In the genomic region with DNA sequence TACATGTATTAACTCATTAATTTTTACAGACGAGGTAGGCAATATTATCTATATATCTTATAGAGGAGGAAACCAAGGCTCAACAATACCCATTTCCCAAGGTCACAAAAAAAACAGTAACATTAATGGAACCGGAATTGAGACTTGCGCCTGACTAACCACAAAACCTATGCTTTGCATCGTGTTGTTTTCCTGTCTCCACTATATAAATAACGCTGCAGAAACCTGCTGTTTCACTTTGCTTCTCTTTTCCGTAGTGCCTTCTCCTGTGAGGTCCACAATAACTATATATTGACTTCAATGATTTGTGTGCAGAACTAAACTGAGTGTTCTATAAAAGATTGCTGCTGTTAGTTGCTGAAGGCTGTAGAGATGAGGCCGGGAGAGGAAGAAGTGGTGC, we compare ENCODE assay signal across 10 cellular contexts.
DNase-seq lines count a peak whose midpoint lies in the region; ATAC-seq and TF ChIP-seq lines count a peak whose summit lies in the region.
"Had no signal": no experiment of that assay in that cellular context is flagged by ENCODE, and none has a peak within 500 bp of the region (broad histone marks: within the 10 kb centered on the region; RNA-seq: fewer than 3 reads in every experiment).

No MANE protein-coding gene starts in this region.

- POLR2A ChIA-PET in T-cell (lab: Charles Lee) = no interaction called here

- H3K27ac ChIP-seq in DOHH2 (ENCODE audit: low read depth, low read length) = peak overlapping the region; percentile 78
- no peak overlapping the region for H3K27ac ChIP-seq in neural progenitor cell

- H3K79me2 ChIP-seq in DOHH2 (ENCODE audit: control insufficient read depth, low read length) = no peaks in the 10 kb centered on the region
- no peaks in the 10 kb centered on the region for H3K79me2 ChIP-seq in neural progenitor cell (ENCODE audit: low read depth)

- H3K36me3 Mint-ChIP-seq in T-cell = peaks cover 36% of the 10 kb centered on the region
- H3K36me3 Mint-ChIP-seq in neural progenitor cell = no peaks in the 10 kb centered on the region

- peaks cover 20% of the 10 kb centered on the region for H3K9me3 ChIP-seq in DOHH2 (ENCODE audit: control insufficient read depth, insufficient read depth, low read length)
- no peaks in the 10 kb centered on the region for H3K9me3 ChIP-seq in neural progenitor cell (ENCODE audit: low read depth)

- peak overlapping the region; percentile 67 for H3K4me3 ChIP-seq in DOHH2 (ENCODE audit: low read length)
- no peak overlapping the region for H3K4me3 ChIP-seq in foreskin fibroblast (ENCODE audit: low read depth in 1 of 2, low read length in 2 of 2)
- H3K4me3 ChIP-seq in neural progenitor cell = no peak overlapping the region

- H3K4me1 ChIP-seq in DOHH2 (ENCODE audit: control insufficient read depth, low read length) = peaks cover 65% of the 10 kb centered on the region
- H3K4me1 ChIP-seq in neural progenitor cell = peaks cover 9% of the 10 kb centered on the region

- DNase-seq in T-cell (peak in 9 of 34 experiments; percentile 1 to 27 (median 7)), 8988T (no peak), T1000 (lab: John Stamatoyannopoulos, UW) (no peak), foreskin fibroblast (no peak), neural progenitor cell (ENCODE audit: low spot score) (no peak)

- H3K27me3 ChIP-seq in DOHH2 (ENCODE audit: control insufficient read depth, low read length) (no peaks in the 10 kb centered on the region), neural progenitor cell (no peaks in the 10 kb centered on the region)

- H3K4me2 ChIP-seq in DOHH2 (ENCODE audit: low read length) (peak overlapping the region; percentile 81), neural progenitor cell (no peak overlapping the region)

- H3F3A ChIP-seq in DOHH2 (ENCODE audit: control insufficient read depth, insufficient read depth) = peaks cover 7% of the 10 kb centered on the region; the same call in 1 of the 2 replicates
- no peaks in the 10 kb centered on the region for H3F3A ChIP-seq in neural progenitor cell (ENCODE audit: low read depth)

- peak overlapping the region; percentile 29 to 80 for H3K27ac Mint-ChIP-seq in T-cell
- no peak overlapping the region for H3K27ac Mint-ChIP-seq in neural progenitor cell

- no peaks in the 10 kb centered on the region for H3K9me3 Mint-ChIP-seq in T-cell
- H3K9me3 Mint-ChIP-seq in neural progenitor cell = no peaks in the 10 kb centered on the region

- H3K4me1 Mint-ChIP-seq in T-cell (peaks cover 38 to 47% (median 44%) of the 10 kb centered on the region in 3 donors), neural progenitor cell (peaks cover 8% of the 10 kb centered on the region)

- peak overlapping the region; percentile 22 to 54 (median 45) for H3K4me3 Mint-ChIP-seq in T-cell
- no peak overlapping the region for H3K4me3 Mint-ChIP-seq in neural progenitor cell
- H3K4me3 Mint-ChIP-seq: neural crest cell had no signal

- TF ChIP-seq CTCF in DOHH2 (IDR thresholded peaks at IDR 0.05; ENCODE audit: low read depth, low read length, poor library complexity, severe bottlenecking) = no peak
- no peak for TF ChIP-seq CTCF in foreskin fibroblast (IDR thresholded peaks at IDR 0.05; ENCODE audit: low read depth, low read length)
- no peak for TF ChIP-seq CTCF in neural progenitor cell (IDR thresholded peaks at IDR 0.05)

- H3K36me3 ChIP-seq in DOHH2 (ENCODE audit: control insufficient read depth, low read length) (peaks cover 19% of the 10 kb centered on the region), neural progenitor cell (no peaks in the 10 kb centered on the region)

- no peaks in the 10 kb centered on the region for H4K20me1 ChIP-seq in DOHH2 (ENCODE audit: control insufficient read depth, insufficient read depth, low read depth, low read length)
- H4K20me1 ChIP-seq in neural progenitor cell (ENCODE audit: low read depth) = no peaks in the 10 kb centered on the region

- peak; percentile 44 for ATAC-seq in HG02943 (IDR thresholded peaks at IDR 0.05; ENCODE audit: low read depth, unreplicated experiment)
- ATAC-seq in T-cell (replicated peaks in 1 of 4) = peak; percentile 55 to 74 (median 64)
- ATAC-seq: Right ventricle myocardium inferior had no signal

- no peaks in the 10 kb centered on the region for H3K9me2 ChIP-seq in DOHH2 (replicated peaks; ENCODE audit: control insufficient read depth, low read length)

- H3K27me3 Mint-ChIP-seq in T-cell (no peaks in the 10 kb centered on the region), neural progenitor cell (ENCODE audit: insufficient read depth, low read depth) (no peaks in the 10 kb centered on the region)

- CTCF ChIA-PET in T-cell (lab: Charles Lee) = no interaction called here

- no peak overlapping the region for H3K9ac ChIP-seq in neural progenitor cell

- TF ChIP-seq POLR2A in GM19099 (IDR thresholded peaks at IDR 0.05; ENCODE audit: extremely low read depth, insufficient read length, low read depth) = peak; percentile 44

- H2AFZ ChIP-seq in neural progenitor cell (replicated peaks) = no peak overlapping the region
